Comparison of ENCODE assay signal across 1 cellular context in the genomic region with DNA sequence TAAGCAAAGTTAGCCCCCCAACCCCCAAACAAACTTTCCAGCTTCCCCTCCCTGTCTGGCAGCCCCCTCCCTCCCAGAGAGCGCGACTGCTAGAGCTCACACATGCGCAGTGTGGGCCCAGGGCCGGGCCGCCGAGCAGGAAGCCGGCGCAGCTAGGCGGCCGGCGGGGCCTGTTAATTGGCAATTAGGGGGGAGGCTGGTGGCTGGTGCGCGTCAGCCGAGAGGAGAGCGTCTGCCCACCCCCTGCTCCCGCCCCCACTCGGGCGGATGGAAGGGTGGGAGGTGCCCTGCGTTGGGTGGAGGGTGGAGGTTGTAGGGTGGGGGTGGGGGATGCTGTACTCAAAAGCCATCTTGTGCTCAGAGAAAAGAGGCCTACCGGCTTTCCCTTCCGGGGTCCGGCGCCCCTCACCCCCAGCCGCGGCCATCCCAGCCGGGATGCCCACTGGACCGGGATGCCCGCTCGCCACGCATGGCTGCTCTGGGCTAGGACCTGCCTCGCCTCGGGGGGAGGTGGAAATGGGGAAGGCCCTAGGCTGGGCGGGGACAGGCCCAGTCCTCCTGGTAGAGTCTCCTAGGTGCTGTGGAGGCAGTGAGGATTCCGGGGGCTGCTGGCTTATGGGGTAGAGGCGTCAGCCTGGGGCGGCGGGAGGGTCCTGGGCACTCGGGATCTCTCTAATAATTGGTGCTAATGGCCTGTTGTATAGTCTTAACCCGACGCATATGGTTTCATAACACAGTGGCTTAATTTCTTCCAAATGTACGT.
TF ChIP-seq lines count a peak whose summit lies in the region.

No MANE protein-coding gene starts in this region.

TF ChIP-seq in HepG2, 621 proteins besides CTCF, POLR2A, EP300 and RAD21 (continues in another document):
- TF ChIP-seq, protein P1, sequence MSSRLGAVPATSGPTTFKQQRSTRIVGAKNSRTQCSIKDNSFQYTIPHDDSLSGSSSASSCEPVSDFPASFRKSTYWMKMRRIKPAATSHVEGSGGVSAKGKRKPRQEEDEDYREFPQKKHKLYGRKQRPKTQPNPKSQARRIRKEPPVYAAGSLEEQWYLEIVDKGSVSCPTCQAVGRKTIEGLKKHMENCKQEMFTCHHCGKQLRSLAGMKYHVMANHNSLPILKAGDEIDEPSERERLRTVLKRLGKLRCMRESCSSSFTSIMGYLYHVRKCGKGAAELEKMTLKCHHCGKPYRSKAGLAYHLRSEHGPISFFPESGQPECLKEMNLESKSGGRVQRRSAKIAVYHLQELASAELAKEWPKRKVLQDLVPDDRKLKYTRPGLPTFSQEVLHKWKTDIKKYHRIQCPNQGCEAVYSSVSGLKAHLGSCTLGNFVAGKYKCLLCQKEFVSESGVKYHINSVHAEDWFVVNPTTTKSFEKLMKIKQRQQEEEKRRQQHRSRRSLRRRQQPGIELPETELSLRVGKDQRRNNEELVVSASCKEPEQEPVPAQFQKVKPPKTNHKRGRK (CRISPR knock-in tag; IDR thresholded peaks at IDR 0.05), result no peak
- no peak for TF ChIP-seq U2AF2 (IDR thresholded peaks at IDR 0.05; ENCODE audit: low read depth, low read length)
- TF ChIP-seq RBFOX2 (IDR thresholded peaks at IDR 0.05; ENCODE audit: low read depth, low read length), result peak; percentile 55
- TF ChIP-seq ZNF720 (CRISPR knock-in tag; IDR thresholded peaks at IDR 0.05), result no peak
- TF ChIP-seq NAIF1 (CRISPR knock-in tag; IDR thresholded peaks at IDR 0.05; ENCODE audit: borderline replicate concordance), result no peak
- TF ChIP-seq ZNF776 (CRISPR knock-in tag; IDR thresholded peaks at IDR 0.05), result no peak
- TF ChIP-seq ZNF652 (CRISPR knock-in tag; IDR thresholded peaks at IDR 0.05; ENCODE audit: borderline replicate concordance, low read depth), result no peak
- no peak for TF ChIP-seq ZFP41 (CRISPR knock-in tag; IDR thresholded peaks at IDR 0.05; ENCODE audit: borderline replicate concordance)
- no peak for TF ChIP-seq ZNF644 (CRISPR knock-in tag; IDR thresholded peaks at IDR 0.05; ENCODE audit: low read depth)
- TF ChIP-seq CHD2 (IDR thresholded peaks at IDR 0.05; ENCODE audit: low read depth, low read length), result no peak
- TF ChIP-seq CBX5 (CRISPR knock-in tag; IDR thresholded peaks at IDR 0.05; ENCODE audit: borderline replicate concordance), result no peak
- TF ChIP-seq POLR2AphosphoS2 (IDR thresholded peaks at IDR 0.05; ENCODE audit: low read depth, low read length), result no peak
- no peak for TF ChIP-seq AKAP8 (CRISPR knock-in tag; IDR thresholded peaks at IDR 0.05)
- TF ChIP-seq SAFB2 (CRISPR knock-in tag; IDR thresholded peaks at IDR 0.05; ENCODE audit: borderline replicate concordance, low read depth), result no peak
- TF ChIP-seq MTF2 (CRISPR knock-in tag; IDR thresholded peaks at IDR 0.05; ENCODE audit: borderline replicate concordance), result peak; percentile 55; the same call in 1 of the 2 replicates
- TF ChIP-seq ZNF530 (CRISPR knock-in tag; IDR thresholded peaks at IDR 0.05; ENCODE audit: low read depth), result no peak
- TF ChIP-seq, protein P2, sequence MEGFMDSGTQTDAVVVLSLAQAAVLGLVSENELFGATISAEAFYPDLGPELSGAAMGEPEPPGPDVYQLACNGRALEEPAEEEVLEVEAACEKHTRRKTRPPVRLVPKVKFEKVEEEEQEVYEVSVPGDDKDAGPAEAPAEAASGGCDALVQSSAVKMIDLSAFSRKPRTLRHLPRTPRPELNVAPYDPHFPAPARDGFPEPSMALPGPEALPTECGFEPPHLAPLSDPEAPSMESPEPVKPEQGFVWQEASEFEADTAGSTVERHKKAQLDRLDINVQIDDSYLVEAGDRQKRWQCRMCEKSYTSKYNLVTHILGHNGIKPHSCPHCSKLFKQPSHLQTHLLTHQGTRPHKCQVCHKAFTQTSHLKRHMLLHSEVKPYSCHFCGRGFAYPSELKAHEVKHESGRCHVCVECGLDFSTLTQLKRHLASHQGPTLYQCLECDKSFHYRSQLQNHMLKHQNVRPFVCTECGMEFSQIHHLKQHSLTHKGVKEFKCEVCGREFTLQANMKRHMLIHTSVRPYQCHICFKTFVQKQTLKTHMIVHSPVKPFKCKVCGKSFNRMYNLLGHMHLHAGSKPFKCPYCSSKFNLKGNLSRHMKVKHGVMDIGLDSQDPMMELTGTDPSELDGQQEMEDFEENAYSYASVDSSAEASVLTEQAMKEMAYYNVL (CRISPR knock-in tag; IDR thresholded peaks at IDR 0.05; ENCODE audit: borderline replicate concordance), result no peak
- no peak for TF ChIP-seq FOXM1 (CRISPR knock-in tag; IDR thresholded peaks at IDR 0.05)
- TF ChIP-seq KDM5A (IDR thresholded peaks at IDR 0.05; ENCODE audit: borderline replicate concordance, low read length), result no peak
- TF ChIP-seq ZNF543 (CRISPR knock-in tag; IDR thresholded peaks at IDR 0.05), result no peak
- no peak for TF ChIP-seq ZNF747 (CRISPR knock-in tag; IDR thresholded peaks at IDR 0.05; ENCODE audit: borderline replicate concordance)
- no peak for TF ChIP-seq ZNF556 (CRISPR knock-in tag; IDR thresholded peaks at IDR 0.05; ENCODE audit: borderline replicate concordance)
- TF ChIP-seq ZNF362 (CRISPR knock-in tag; IDR thresholded peaks at IDR 0.05; ENCODE audit: borderline replicate concordance), result no peak
- TF ChIP-seq ZFX (CRISPR knock-in tag; IDR thresholded peaks at IDR 0.05; ENCODE audit: low read depth), result peak; percentile 70
- TF ChIP-seq ZNF280B (CRISPR knock-in tag; IDR thresholded peaks at IDR 0.05; ENCODE audit: borderline replicate concordance), result 0 out of 2 replicates have a peak, but pooled peaks have one; percentile 47
- no peak for TF ChIP-seq ZNF614 (CRISPR knock-in tag; IDR thresholded peaks at IDR 0.05; ENCODE audit: borderline replicate concordance)
- no peak for TF ChIP-seq NFKBIZ (CRISPR knock-in tag; IDR thresholded peaks at IDR 0.05)
- TF ChIP-seq POLR2G (IDR thresholded peaks at IDR 0.05; ENCODE audit: low read depth, low read length), result peak; percentile 53; the same call in 1 of the 2 replicates
- peak; percentile 91 for TF ChIP-seq HNRNPK (IDR thresholded peaks at IDR 0.05; ENCODE audit: low read depth, low read length, poor library complexity, severe bottlenecking)
- no peak for TF ChIP-seq MYNN (CRISPR knock-in tag; IDR thresholded peaks at IDR 0.05; ENCODE audit: low read depth)
- TF ChIP-seq ELF1 (CRISPR knock-in tag; IDR thresholded peaks at IDR 0.05), result no peak
- TF ChIP-seq, protein P3, sequence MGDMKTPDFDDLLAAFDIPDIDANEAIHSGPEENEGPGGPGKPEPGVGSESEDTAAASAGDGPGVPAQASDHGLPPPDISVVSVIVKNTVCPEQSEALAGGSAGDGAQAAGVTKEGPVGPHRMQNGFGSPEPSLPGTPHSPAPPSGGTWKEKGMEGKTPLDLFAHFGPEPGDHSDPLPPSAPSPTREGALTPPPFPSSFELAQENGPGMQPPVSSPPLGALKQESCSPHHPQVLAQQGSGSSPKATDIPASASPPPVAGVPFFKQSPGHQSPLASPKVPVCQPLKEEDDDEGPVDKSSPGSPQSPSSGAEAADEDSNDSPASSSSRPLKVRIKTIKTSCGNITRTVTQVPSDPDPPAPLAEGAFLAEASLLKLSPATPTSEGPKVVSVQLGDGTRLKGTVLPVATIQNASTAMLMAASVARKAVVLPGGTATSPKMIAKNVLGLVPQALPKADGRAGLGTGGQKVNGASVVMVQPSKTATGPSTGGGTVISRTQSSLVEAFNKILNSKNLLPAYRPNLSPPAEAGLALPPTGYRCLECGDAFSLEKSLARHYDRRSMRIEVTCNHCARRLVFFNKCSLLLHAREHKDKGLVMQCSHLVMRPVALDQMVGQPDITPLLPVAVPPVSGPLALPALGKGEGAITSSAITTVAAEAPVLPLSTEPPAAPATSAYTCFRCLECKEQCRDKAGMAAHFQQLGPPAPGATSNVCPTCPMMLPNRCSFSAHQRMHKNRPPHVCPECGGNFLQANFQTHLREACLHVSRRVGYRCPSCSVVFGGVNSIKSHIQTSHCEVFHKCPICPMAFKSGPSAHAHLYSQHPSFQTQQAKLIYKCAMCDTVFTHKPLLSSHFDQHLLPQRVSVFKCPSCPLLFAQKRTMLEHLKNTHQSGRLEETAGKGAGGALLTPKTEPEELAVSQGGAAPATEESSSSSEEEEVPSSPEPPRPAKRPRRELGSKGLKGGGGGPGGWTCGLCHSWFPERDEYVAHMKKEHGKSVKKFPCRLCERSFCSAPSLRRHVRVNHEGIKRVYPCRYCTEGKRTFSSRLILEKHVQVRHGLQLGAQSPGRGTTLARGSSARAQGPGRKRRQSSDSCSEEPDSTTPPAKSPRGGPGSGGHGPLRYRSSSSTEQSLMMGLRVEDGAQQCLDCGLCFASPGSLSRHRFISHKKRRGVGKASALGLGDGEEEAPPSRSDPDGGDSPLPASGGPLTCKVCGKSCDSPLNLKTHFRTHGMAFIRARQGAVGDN (CRISPR knock-in tag; IDR thresholded peaks at IDR 0.05), result peak; percentile 56
- no peak for TF ChIP-seq USF2 (IDR thresholded peaks at IDR 0.05; ENCODE audit: low read depth, low read length)
- TF ChIP-seq USF2 (CRISPR knock-in tag; IDR thresholded peaks at IDR 0.05; ENCODE audit: borderline replicate concordance), result no peak
- TF ChIP-seq SRF (IDR thresholded peaks at IDR 0.05; ENCODE audit: low read depth, low read length), result no peak
- no peak for TF ChIP-seq PCBP2 (optimal IDR thresholded peaks at IDR 0.05; ENCODE audit: low read depth, low read length, poor library complexity, severe bottlenecking)
- TF ChIP-seq, protein P4, sequence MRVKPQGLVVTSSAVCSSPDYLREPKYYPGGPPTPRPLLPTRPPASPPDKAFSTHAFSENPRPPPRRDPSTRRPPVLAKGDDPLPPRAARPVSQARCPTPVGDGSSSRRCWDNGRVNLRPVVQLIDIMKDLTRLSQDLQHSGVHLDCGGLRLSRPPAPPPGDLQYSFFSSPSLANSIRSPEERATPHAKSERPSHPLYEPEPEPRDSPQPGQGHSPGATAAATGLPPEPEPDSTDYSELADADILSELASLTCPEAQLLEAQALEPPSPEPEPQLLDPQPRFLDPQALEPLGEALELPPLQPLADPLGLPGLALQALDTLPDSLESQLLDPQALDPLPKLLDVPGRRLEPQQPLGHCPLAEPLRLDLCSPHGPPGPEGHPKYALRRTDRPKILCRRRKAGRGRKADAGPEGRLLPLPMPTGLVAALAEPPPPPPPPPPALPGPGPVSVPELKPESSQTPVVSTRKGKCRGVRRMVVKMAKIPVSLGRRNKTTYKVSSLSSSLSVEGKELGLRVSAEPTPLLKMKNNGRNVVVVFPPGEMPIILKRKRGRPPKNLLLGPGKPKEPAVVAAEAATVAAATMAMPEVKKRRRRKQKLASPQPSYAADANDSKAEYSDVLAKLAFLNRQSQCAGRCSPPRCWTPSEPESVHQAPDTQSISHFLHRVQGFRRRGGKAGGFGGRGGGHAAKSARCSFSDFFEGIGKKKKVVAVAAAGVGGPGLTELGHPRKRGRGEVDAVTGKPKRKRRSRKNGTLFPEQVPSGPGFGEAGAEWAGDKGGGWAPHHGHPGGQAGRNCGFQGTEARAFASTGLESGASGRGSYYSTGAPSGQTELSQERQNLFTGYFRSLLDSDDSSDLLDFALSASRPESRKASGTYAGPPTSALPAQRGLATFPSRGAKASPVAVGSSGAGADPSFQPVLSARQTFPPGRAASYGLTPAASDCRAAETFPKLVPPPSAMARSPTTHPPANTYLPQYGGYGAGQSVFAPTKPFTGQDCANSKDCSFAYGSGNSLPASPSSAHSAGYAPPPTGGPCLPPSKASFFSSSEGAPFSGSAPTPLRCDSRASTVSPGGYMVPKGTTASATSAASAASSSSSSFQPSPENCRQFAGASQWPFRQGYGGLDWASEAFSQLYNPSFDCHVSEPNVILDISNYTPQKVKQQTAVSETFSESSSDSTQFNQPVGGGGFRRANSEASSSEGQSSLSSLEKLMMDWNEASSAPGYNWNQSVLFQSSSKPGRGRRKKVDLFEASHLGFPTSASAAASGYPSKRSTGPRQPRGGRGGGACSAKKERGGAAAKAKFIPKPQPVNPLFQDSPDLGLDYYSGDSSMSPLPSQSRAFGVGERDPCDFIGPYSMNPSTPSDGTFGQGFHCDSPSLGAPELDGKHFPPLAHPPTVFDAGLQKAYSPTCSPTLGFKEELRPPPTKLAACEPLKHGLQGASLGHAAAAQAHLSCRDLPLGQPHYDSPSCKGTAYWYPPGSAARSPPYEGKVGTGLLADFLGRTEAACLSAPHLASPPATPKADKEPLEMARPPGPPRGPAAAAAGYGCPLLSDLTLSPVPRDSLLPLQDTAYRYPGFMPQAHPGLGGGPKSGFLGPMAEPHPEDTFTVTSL (CRISPR knock-in tag; IDR thresholded peaks at IDR 0.05; ENCODE audit: borderline replicate concordance), result no peak
- TF ChIP-seq MYC (CRISPR knock-in tag; IDR thresholded peaks at IDR 0.05; ENCODE audit: borderline replicate concordance), result no peak
- no peak for TF ChIP-seq ZNF263 (CRISPR knock-in tag; IDR thresholded peaks at IDR 0.05)
- TF ChIP-seq, protein P5, sequence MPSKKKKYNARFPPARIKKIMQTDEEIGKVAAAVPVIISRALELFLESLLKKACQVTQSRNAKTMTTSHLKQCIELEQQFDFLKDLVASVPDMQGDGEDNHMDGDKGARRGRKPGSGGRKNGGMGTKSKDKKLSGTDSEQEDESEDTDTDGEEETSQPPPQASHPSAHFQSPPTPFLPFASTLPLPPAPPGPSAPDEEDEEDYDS (CRISPR knock-in tag; IDR thresholded peaks at IDR 0.05), result no peak
